In genomic region chr16:28202147-28202746, GRCh38 we compare ENCODE assay signal across 1 cellular context.
TF ChIP-seq lines count a peak whose summit lies in the region.

No MANE protein-coding gene starts in this region.

TF ChIP-seq in K562, 482 proteins besides CTCF, POLR2A, EP300 and RAD21 (continued from another document):
- TF ChIP-seq DDX20 (tag; IDR thresholded peaks at IDR 0.05; ENCODE audit: low read depth) (no peak), ZNF444 (CRISPR knock-in tag; IDR thresholded peaks at IDR 0.05) (no peak), ATF3 (IDR thresholded peaks at IDR 0.05) (peak; percentile 85), ATF3 (CRISPR knock-in tag; conservative IDR thresholded peaks at IDR 0.05) (no peak), ZSCAN29 (IDR thresholded peaks at IDR 0.05) (no peak), PCBP2 (IDR thresholded peaks at IDR 0.05; ENCODE audit: low read depth, low read length, poor library complexity, severe bottlenecking) (no peak), ATF6 (CRISPR knock-in tag; IDR thresholded peaks at IDR 0.05) (no peak), IFI16 (CRISPR knock-in tag; IDR thresholded peaks at IDR 0.05) (no peak), NR2C1 (IDR thresholded peaks at IDR 0.05) (peak; percentile 26; the same call in 1 of the 2 replicates), NR2C1 (tag; IDR thresholded peaks at IDR 0.05) (no peak), EZH2 (IDR thresholded peaks at IDR 0.05; ENCODE audit: borderline replicate concordance, low read depth, low read length) (no peak), ELF1 (tag; IDR thresholded peaks at IDR 0.05) (no peak), ZBTB26 (CRISPR knock-in tag; IDR thresholded peaks at IDR 0.05) (no peak), XRCC4 (IDR thresholded peaks at IDR 0.05; ENCODE audit: extremely low read depth, insufficient read depth, insufficient read length) (no peak), PHF20 (IDR thresholded peaks at IDR 0.05; ENCODE audit: partially characterized antibody) (no peak), TSHZ1 (CRISPR knock-in tag; IDR thresholded peaks at IDR 0.05) (no peak), SIN3A (IDR thresholded peaks at IDR 0.05; ENCODE audit: borderline replicate concordance in 2 of 2, control insufficient read depth in 1 of 2, low read depth in 2 of 2, low read length in 2 of 2) (no peak), TCFL5 (CRISPR knock-in tag; conservative IDR thresholded peaks at IDR 0.05) (no peak), HDAC8 (tag; IDR thresholded peaks at IDR 0.05) (no peak), ATF7 (IDR thresholded peaks at IDR 0.05) (peak; percentile 69), TRIM28 (IDR thresholded peaks at IDR 0.05) (no peak), TBP (optimal IDR thresholded peaks at IDR 0.05; ENCODE audit: low read depth, low read length) (no peak), ZNF561 (CRISPR knock-in tag; conservative IDR thresholded peaks at IDR 0.05) (no peak), SNRNP70 (optimal IDR thresholded peaks at IDR 0.05; ENCODE audit: low read depth, low read length) (no peak), FOXA3 (CRISPR knock-in tag; conservative IDR thresholded peaks at IDR 0.05 in 1 of 2, IDR thresholded peaks at IDR 0.05 in 1 of 2) (no peak), NONO (IDR thresholded peaks at IDR 0.05; ENCODE audit: low read depth in 2 of 2, low read length in 1 of 2) (no peak), ZNF212 (CRISPR knock-in tag; IDR thresholded peaks at IDR 0.05) (no peak), POU5F1 (IDR thresholded peaks at IDR 0.05; ENCODE audit: borderline replicate concordance, low read depth, low read length, partially characterized antibody) (no peak), NR4A1 (CRISPR knock-in tag; IDR thresholded peaks at IDR 0.05) (no peak), NR4A1 (tag; IDR thresholded peaks at IDR 0.05) (no peak), SOX6 (IDR thresholded peaks at IDR 0.05) (no peak), MCM2 (IDR thresholded peaks at IDR 0.05; ENCODE audit: low read depth) (no peak), ZNF232 (CRISPR knock-in tag; IDR thresholded peaks at IDR 0.05) (no peak), OTX1 (CRISPR knock-in tag; IDR thresholded peaks at IDR 0.05) (no peak), GABPB1 (CRISPR knock-in tag; IDR thresholded peaks at IDR 0.05) (no peak), E2F5 (CRISPR knock-in tag; IDR thresholded peaks at IDR 0.05) (no peak), HLTF (IDR thresholded peaks at IDR 0.05) (no peak), JUN (IDR thresholded peaks at IDR 0.05; ENCODE audit: borderline replicate concordance, low read depth, low read length) (peak; percentile 73), JUN (CRISPR knock-in tag; IDR thresholded peaks at IDR 0.05; ENCODE audit: borderline replicate concordance) (no peak), CREM (IDR thresholded peaks at IDR 0.05; ENCODE audit: low read depth) (0 out of 2 replicates have a peak, but pooled peaks have one; percentile 9), TEAD2 (tag; IDR thresholded peaks at IDR 0.05) (no peak), BDP1 (IDR thresholded peaks at IDR 0.05; ENCODE audit: insufficient read depth, insufficient read length) (no peak), SIX5 (IDR thresholded peaks at IDR 0.05; ENCODE audit: borderline replicate concordance in 1 of 2, insufficient read depth in 1 of 2, low read depth in 1 of 2, low read length in 2 of 2) (no peak), ID3 (CRISPR knock-in tag; IDR thresholded peaks at IDR 0.05) (no peak), ID3 (tag; IDR thresholded peaks at IDR 0.05) (no peak), HDAC6 (IDR thresholded peaks at IDR 0.05; ENCODE audit: low read depth, low read length) (no peak), ZNF184 (CRISPR knock-in tag; IDR thresholded peaks at IDR 0.05) (no peak), COPS2 (conservative IDR thresholded peaks at IDR 0.05) (no peak), POLR2G (IDR thresholded peaks at IDR 0.05; ENCODE audit: low read depth, low read length) (no peak), TAL1 (IDR thresholded peaks at IDR 0.05) (no peak), FOXP1 (CRISPR knock-in tag; IDR thresholded peaks at IDR 0.05) (no peak), WHSC1 (IDR thresholded peaks at IDR 0.05; ENCODE audit: low read length) (no peak), ZNF24 (IDR thresholded peaks at IDR 0.05) (no peak)
